ENCODE assay signal across 35 cellular contexts in the genomic region with DNA sequence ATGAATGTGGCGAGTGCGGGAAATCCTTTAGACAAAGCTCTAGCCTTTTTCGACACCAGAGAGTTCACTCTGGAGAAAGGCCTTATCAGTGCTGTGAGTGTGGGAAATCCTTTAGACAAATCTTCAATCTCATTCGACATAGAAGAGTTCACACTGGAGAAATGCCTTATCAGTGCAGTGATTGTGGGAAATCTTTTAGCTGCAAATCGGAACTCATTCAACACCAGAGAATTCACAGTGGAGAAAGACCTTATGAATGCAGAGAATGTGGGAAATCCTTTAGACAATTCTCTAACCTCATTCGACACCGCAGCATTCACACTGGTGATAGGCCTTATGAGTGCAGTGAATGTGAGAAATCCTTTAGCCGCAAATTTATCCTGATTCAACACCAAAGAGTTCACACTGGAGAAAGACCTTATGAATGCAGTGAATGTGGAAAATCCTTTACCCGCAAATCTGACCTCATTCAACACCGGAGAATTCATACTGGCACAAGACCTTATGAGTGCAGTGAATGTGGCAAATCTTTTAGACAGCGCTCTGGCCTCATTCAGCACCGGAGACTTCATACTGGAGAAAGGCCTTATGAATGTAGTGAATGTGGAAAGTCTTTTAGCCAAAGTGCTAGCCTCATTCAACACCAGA. TPM values are rescaled to one million over a fixed set of nuclear protein-coding genes. Genes with fewer than 3 reads are reported as not detected.
DNase-seq lines count a peak whose midpoint lies in the region; ATAC-seq and TF ChIP-seq lines count a peak whose summit lies in the region.
"Had no signal": no experiment of that assay in that cellular context is flagged by ENCODE, and none has a peak within 500 bp of the region (broad histone marks: within the 10 kb centered on the region; RNA-seq: fewer than 3 reads in every experiment).

No MANE protein-coding gene starts in this region.

- CTCF ChIA-PET in PC-3 (lab: Charles Lee) = no interaction called here

- no peaks in the 10 kb centered on the region for H3K9me2 ChIP-seq in PC-3 (replicated peaks; ENCODE audit: low read length)

- H3K27ac ChIP-seq in PC-3 (ENCODE audit: low read length) (no peak overlapping the region), temporal lobe (ENCODE audit: low read depth, low read length) (peak overlapping the region; percentile 6), left lung (no peak overlapping the region)
- H3K27ac ChIP-seq: left ventricle myocardium inferior, prostate gland, upper lobe of left lung had no signal

- H3K4me1 ChIP-seq in PC-3 (ENCODE audit: insufficient read depth, low read length) (0 out of 2 replicates have a peak, but pooled peaks cover 6% of the 10 kb centered on the region), left lung (peaks cover 9 to 11% of the 10 kb centered on the region in 2 donors)
- H3K4me1 ChIP-seq: HAP-1, prostate gland had no signal

- H3K36me3 ChIP-seq in PC-3 (ENCODE audit: low read depth, low read length) (peaks cover 96% of the 10 kb centered on the region), left lung (peaks cover 0 to 72% of the 10 kb centered on the region in 2 donors)
- H3K36me3 ChIP-seq: prostate gland had no signal

- no peaks in the 10 kb centered on the region for H3F3A ChIP-seq in PC-3 (ENCODE audit: low read length, unreplicated experiment)

- H3K4me2 ChIP-seq in PC-3 (ENCODE audit: low read length) = no peak overlapping the region

- H3K27me3 ChIP-seq in PC-3 (ENCODE audit: low read length) (no peaks in the 10 kb centered on the region), left lung (no peaks in the 10 kb centered on the region)
- H3K27me3 ChIP-seq: upper lobe of left lung had no signal

- TF ChIP-seq CTCF in PC-3 (conservative IDR thresholded peaks at IDR 0.05; ENCODE audit: low read depth, low read length) = no peak
- TF ChIP-seq CTCF in endothelial cell (IDR thresholded peaks at IDR 0.05; ENCODE audit: unreplicated experiment) = no peak
- no peak for TF ChIP-seq CTCF in left lung (IDR thresholded peaks at IDR 0.05)

- H3K27me3 Mint-ChIP-seq in endothelial cell (ENCODE audit: unreplicated experiment) = peaks cover 24% of the 10 kb centered on the region
- H3K27me3 Mint-ChIP-seq: activated CD4-positive, alpha-beta memory T cell treated with anti-CD3 and anti-CD28 coated beads, Interleukin-2, amount 10 ng/mL, durations not matched to agents 7 days and 5 days; activated naive CD8-positive, alpha-beta T cell treated with anti-CD3 and anti-CD28 coated beads, Interleukin-2, amount 50 U/mL, for 24 hours; naive B cell; T-helper 17 cell had no signal

- peaks cover 44% of the 10 kb centered on the region for H3K9me3 Mint-ChIP-seq in endothelial cell (ENCODE audit: unreplicated experiment)

- H3K4me3 ChIP-seq in PC-3 (ENCODE audit: low read length) = peak overlapping the region; percentile 7; the same call in 1 of the 2 replicates
- no peak overlapping the region for H3K4me3 ChIP-seq in left lung
- H3K4me3 ChIP-seq: HAP-1, left ventricle myocardium inferior, prostate gland, upper lobe of left lung had no signal

- no TSS peak for BruUV-seq in PC-3 (replicated peaks; lab: Mats Ljungman, UMichigan)

- intact Hi-C loops in PC-3 (cut with micrococcal nuclease) (no loop called here), left lung (cut with DNase I) (no loop called here)

- no peak overlapping the region for H3K27ac Mint-ChIP-seq in endothelial cell (ENCODE audit: unreplicated experiment)
- H3K27ac Mint-ChIP-seq: activated CD4-positive, alpha-beta memory T cell treated with anti-CD3 and anti-CD28 coated beads, Interleukin-2, amount 10 ng/mL, durations not matched to agents 7 days and 5 days; activated naive CD8-positive, alpha-beta T cell treated with anti-CD3 and anti-CD28 coated beads, Interleukin-2, amount 50 U/mL, for 24 hours; naive B cell; T-helper 17 cell had no signal

- peaks cover 90% of the 10 kb centered on the region for H3K79me2 ChIP-seq in PC-3 (ENCODE audit: low read length)

- H3K9me3 ChIP-seq in PC-3 (ENCODE audit: low read length) (peaks cover 91% of the 10 kb centered on the region), left lung (peaks cover 8 to 97% of the 10 kb centered on the region in 2 donors)
- H3K9me3 ChIP-seq: prostate gland had no signal

- no peak overlapping the region for H3K9ac ChIP-seq in PC-3 (ENCODE audit: low read length)

- no peak overlapping the region for H2AFZ ChIP-seq in PC-3 (ENCODE audit: low read length)

- peaks cover 76% of the 10 kb centered on the region for H3K36me3 Mint-ChIP-seq in endothelial cell (ENCODE audit: low read depth, unreplicated experiment)

- no peak for DNase-seq in PC-3
- no peak for DNase-seq in endothelial cell (ENCODE audit: low spot score)
- no peak for DNase-seq in DMS 273 treated with DMSO at 0.1 percent for 48 hours (lab: John Stamatoyannopoulos, UW)
- no peak for DNase-seq in left lung
- DNase-seq: activated CD4-positive, alpha-beta memory T cell treated with anti-CD3 and anti-CD28 coated beads, Interleukin-2, amount 10 ng/mL, durations not matched to agents 7 days and 5 days; activated CD4-positive, CD25-positive, alpha-beta regulatory T cell treated with anti-CD3 and anti-CD28 coated beads, Interleukin-2, amount 50 U/mL, for 72 hours; activated CD8-positive, alpha-beta memory T cell treated with anti-CD3 and anti-CD28 coated beads, Interleukin-2, amount 50 U/mL, for 4 hours; activated naive CD4-positive, alpha-beta T cell; activated naive CD8-positive, alpha-beta T cell treated with anti-CD3 and anti-CD28 coated beads, Interleukin-2, amount 50 U/mL, for 24 hours; C1 segment of cervical spinal cord; Caco-2; cortex of kidney; Kasumi-1; left ventricle myocardium inferior; naive B cell; NCI-H1417 treated with DMSO at 0.1 percent for 48 hours; NCI-H2029 treated with DMSO at 0.1 percent for 48 hours; NCI-H526 treated with DMSO at 0.1 percent for 48 hours; NK-92 treated with Interleukin-12 subunit alpha and Interleukin-12 subunit beta, amount 100 ng/mL, for 24 hours; nucleus accumbens; Right ventricle myocardium superior; stimulated activated CD4-positive, alpha-beta T cell treated with anti-CD3 and anti-CD28 coated beads, Interleukin-12 subunit alpha, Interleukin-12 subunit beta, amount 100 ng/mL, for 4 hours; stimulated activated CD4-positive, alpha-beta T cell treated with anti-CD3 and anti-CD28 coated beads, Interleukin-4, amount 100 ng/mL, for 24 hours; T-helper 17 cell; upper lobe of left lung had no signal

- H3K4me3 Mint-ChIP-seq in endothelial cell (ENCODE audit: unreplicated experiment) = peak overlapping the region; percentile 82
- H3K4me3 Mint-ChIP-seq: activated CD4-positive, alpha-beta memory T cell treated with anti-CD3 and anti-CD28 coated beads, Interleukin-2, amount 10 ng/mL, durations not matched to agents 7 days and 5 days; activated naive CD8-positive, alpha-beta T cell treated with anti-CD3 and anti-CD28 coated beads, Interleukin-2, amount 50 U/mL, for 24 hours; naive B cell; T-helper 17 cell had no signal

- ATAC-seq in PC-3 (no peak), left lung (no peak)
- ATAC-seq: activated naive CD8-positive, alpha-beta T cell treated with anti-CD3 and anti-CD28 coated beads, Interleukin-2, amount 50 U/mL, for 24 hours; esophagus mucosa; sciatic nerve; SK-N-SH treated with all-trans-retinoic acid at 6 μM for 48 hours; T-helper 17 cell had no signal

- POLR2A ChIA-PET in PC-3 (lab: Charles Lee; ENCODE audit: unreplicated experiment) = no interaction called here

- no peaks in the 10 kb centered on the region for H4K20me1 ChIP-seq in PC-3 (ENCODE audit: low read length)

- peaks cover 20% of the 10 kb centered on the region for H3K4me1 Mint-ChIP-seq in endothelial cell (ENCODE audit: unreplicated experiment)
- H3K4me1 Mint-ChIP-seq: T-helper 17 cell had no signal

RNA-seq across cellular contexts. Expression of gene ZNF551, which starts 5.7 kb away (rescaled TPM):
- total RNA-seq in PC-3 (2014; rRNA removed) = 19.7 and 20.4 TPM in 2 replicates
- total RNA-seq in endothelial cell (ENCODE audit: unreplicated experiment) = 11.6 TPM
- total RNA-seq in temporal lobe = 18.4 TPM
- total RNA-seq in left lung = 1 to 10 TPM; 6.0 to 7.1 TPM

RNA-seq across cellular contexts. Expression of gene ZSCAN4, which starts 18.8 kb away (rescaled TPM):
- total RNA-seq in PC-3 (2014; rRNA removed) (not detected in 2 replicates), endothelial cell (ENCODE audit: unreplicated experiment) (0.74 TPM), temporal lobe (not detected), left lung (under 1 TPM in 1 of 2 donors, not detected in 1; 0.21 TPM)
- total RNA-seq: activated CD4-positive, alpha-beta memory T cell treated with anti-CD3 and anti-CD28 coated beads, Interleukin-2, amount 10 ng/mL, durations not matched to agents 7 days and 5 days; Caco-2; esophagus mucosa; fibroblast of villous mesenchyme; left ventricle myocardium inferior; mesenteric fat pad; prostate gland; Right ventricle myocardium superior; sciatic nerve; subcutaneous adipose tissue; T-helper 17 cell had no signal

RNA-seq across cellular contexts. Expression of gene ZNF154, which starts 21.5 kb away (rescaled TPM):
- total RNA-seq in PC-3 (2014; rRNA removed) (0.46 TPM in 1 of 2 replicates, not detected in the other), endothelial cell (ENCODE audit: unreplicated experiment) (23.2 TPM), temporal lobe (29.0 TPM), left lung (1 to 10 TPM; 7.0 to 8.3 TPM)
- total RNA-seq: Caco-2, G401 had no signal

RNA-seq across cellular contexts. Expression of gene ZNF671, which starts 39.9 kb away (rescaled TPM):
- 2.3 and 4.2 TPM in 2 replicates for total RNA-seq in PC-3 (2014; rRNA removed)
- 12.2 TPM for total RNA-seq in endothelial cell (ENCODE audit: unreplicated experiment)
- 23.6 TPM for total RNA-seq in temporal lobe
- 1 to 10 TPM; 7.3 to 9.6 TPM for total RNA-seq in left lung
- total RNA-seq: Caco-2, G401 had no signal

RNA-seq across cellular contexts. Expression of gene ZNF211, which starts 54.5 kb away (rescaled TPM):
- 9.6 and 10.1 TPM in 2 replicates for total RNA-seq in PC-3 (2014; rRNA removed)
- 31.1 TPM for total RNA-seq in endothelial cell (ENCODE audit: unreplicated experiment)
- total RNA-seq in temporal lobe = 25.3 TPM
- total RNA-seq in left lung = 10 to 100 TPM; 12.5 to 15.8 TPM
